In the genomic region with DNA sequence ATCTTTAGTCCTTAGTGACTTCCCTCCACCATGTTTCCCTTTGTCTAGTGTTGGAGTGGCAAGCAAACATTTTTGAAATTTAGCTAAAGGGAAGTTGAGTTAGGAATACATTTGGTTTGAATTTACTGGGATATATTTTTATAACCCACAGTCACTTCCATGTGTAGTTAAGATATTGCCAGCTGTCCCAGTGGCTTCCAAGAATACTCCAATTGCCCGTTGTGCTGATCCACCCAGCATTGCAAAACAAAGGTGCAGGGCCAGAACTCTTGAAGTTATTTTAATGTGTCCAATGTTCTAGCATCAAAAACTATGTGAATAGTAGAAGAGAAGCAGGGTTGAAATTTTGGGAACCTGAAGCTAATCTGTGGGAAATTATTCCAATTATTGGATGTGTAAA, we compare ENCODE assay signal across 20 cellular contexts. TPM values are rescaled to one million over a fixed set of nuclear protein-coding genes. Genes with fewer than 3 reads are reported as not detected.
A peak's percentile ranks its signal among the peaks of the same experiment; 100 is the strongest.
DNase-seq lines count a peak whose midpoint lies in the region; ATAC-seq and TF ChIP-seq lines count a peak whose summit lies in the region.
"Had no signal": no experiment of that assay in that cellular context is flagged by ENCODE, and none has a peak within 500 bp of the region (broad histone marks: within the 10 kb centered on the region; RNA-seq: fewer than 3 reads in every experiment).

No MANE protein-coding gene starts in this region.

- ATAC-seq in effector memory CD8-positive, alpha-beta T cell (replicated peaks), result no peak
- ATAC-seq in GM18519 (IDR thresholded peaks at IDR 0.05; ENCODE audit: low FRiP score, unreplicated experiment), result no peak

- no peaks in the 10 kb centered on the region for H3K9me3 Mint-ChIP-seq in effector memory CD8-positive, alpha-beta T cell
- H3K9me3 Mint-ChIP-seq: HFFc6 had no signal

- no peaks in the 10 kb centered on the region for H4K20me1 ChIP-seq in osteoblast (ENCODE audit: insufficient read depth, low read length)

- H3K4me2 ChIP-seq in osteoblast (ENCODE audit: insufficient read depth, low read length), result no peak overlapping the region
- H3K4me2 ChIP-seq: KMS-11 had no signal

- no peak overlapping the region for H3K27ac Mint-ChIP-seq in effector memory CD8-positive, alpha-beta T cell
- H3K27ac Mint-ChIP-seq: HFFc6 had no signal

- H2AFZ ChIP-seq in osteoblast (ENCODE audit: low read length), result no peak overlapping the region

- TF ChIP-seq CTCF in AG10803 (conservative IDR thresholded peaks at IDR 0.05; ENCODE audit: low read length) (no peak), osteoblast (IDR thresholded peaks at IDR 0.05; ENCODE audit: extremely low read depth, low read depth, low read length) (no peak)

- no peak overlapping the region for H3K4me3 Mint-ChIP-seq in effector memory CD8-positive, alpha-beta T cell
- H3K4me3 Mint-ChIP-seq: HFFc6 had no signal

- H3K4me1 ChIP-seq in osteoblast (ENCODE audit: insufficient read depth, low read length), result peaks cover 9% of the 10 kb centered on the region

- peaks cover 8 to 20% of the 10 kb centered on the region in 2 donors for H3K4me1 Mint-ChIP-seq in effector memory CD8-positive, alpha-beta T cell (ENCODE audit: low read depth in 2 of 2)

- no peaks in the 10 kb centered on the region for H3K27me3 Mint-ChIP-seq in effector memory CD8-positive, alpha-beta T cell

- H3K36me3 Mint-ChIP-seq in effector memory CD8-positive, alpha-beta T cell (ENCODE audit: insufficient read depth), result peaks cover 26% of the 10 kb centered on the region

- H3K27me3 ChIP-seq in osteoblast (ENCODE audit: insufficient read depth, low read length), result no peaks in the 10 kb centered on the region

- no peak overlapping the region for H3K4me3 ChIP-seq in AG10803 (ENCODE audit: low read length)
- H3K4me3 ChIP-seq in osteoblast (ENCODE audit: insufficient read depth, low read length), result no peak overlapping the region

- H3K9me3 ChIP-seq in osteoblast (ENCODE audit: low read depth, low read length), result no peaks in the 10 kb centered on the region

- H3K79me2 ChIP-seq in osteoblast (ENCODE audit: insufficient read depth, low read length), result peaks cover 13% of the 10 kb centered on the region

- no peaks in the 10 kb centered on the region for H3K36me3 ChIP-seq in osteoblast (ENCODE audit: insufficient read depth, low read length)

- DNase-seq in AG10803 (ENCODE audit: low read depth) (peak; percentile 67), GM03348 (ENCODE audit: low spot score) (peak; percentile 23), epidermal melanocyte (ENCODE audit: insufficient read length, low spot score) (peak; percentile 30), osteoblast (ENCODE audit: insufficient read length, low spot score, missing footprints) (peak; percentile 39), GM19238 (ENCODE audit: insufficient read length, low spot score) (no peak)
- no peak for DNase-seq in effector memory CD8-positive, alpha-beta T cell
- DNase-seq: C1 segment of cervical spinal cord; DMS79 treated with DMSO at 0.1 percent for 48 hours; HFFc6; NCI-H1417; NCI-H187; NCI-H2107; NCI-H510A; NCI-H748 treated with DMSO at 0.1 percent for 48 hours; NK-92 treated with Interleukin-12 subunit alpha and Interleukin-12 subunit beta, amount 100 ng/mL, for 24 hours; OCI-M1; SHP77 treated with DMSO at 0.1 percent for 48 hours had no signal

- H3K27ac ChIP-seq in osteoblast (ENCODE audit: low read depth, low read length), result no peak overlapping the region
- H3K27ac ChIP-seq: KMS-11 had no signal

RNA-seq across cellular contexts. Expression of a gene that starts 2.5 kb away (rescaled TPM):
- 143 and 220 TPM in 2 replicates for total RNA-seq in osteoblast

RNA-seq across cellular contexts. Expression of a gene that starts 11.1 kb away (rescaled TPM):
- total RNA-seq in osteoblast, result 1.8 and 2.1 TPM in 2 replicates
- total RNA-seq: M059J had no signal

Comparison
In these comparisons a context has a peak if more than half of its experiments do, and no peak if none do; other contexts are left out.
1. DNase-seq: peak in AG10803 (single experiment), GM03348 (single experiment), epidermal melanocyte (single experiment) and osteoblast (single experiment); none in GM19238 (single experiment) and effector memory CD8-positive, alpha-beta T cell (0 of 3).